20 cellular contexts compared by ENCODE assay signal in genomic region chr13:65990684-65991083, GRCh38.
"Had no signal": no experiment of that assay in that cellular context is flagged by ENCODE, and none has a peak within 500 bp of the region (broad histone marks: within the 10 kb centered on the region; RNA-seq: fewer than 3 reads in every experiment).

No MANE protein-coding gene starts in this region.

- H3K9me3 Mint-ChIP-seq: effector memory CD8-positive, alpha-beta T cell; natural killer cell treated with Interleukin-12 subunit alpha and Interleukin-12 subunit beta and Interleukin-15 and Interleukin-18, amount 100 ng/mL, for 72 hours; neural crest cell had no signal

- H3K4me3 ChIP-seq: lower lobe of right lung, pancreas, right atrium auricular region, smooth muscle cell, stomach, thyroid gland had no signal

- H3K4me3 Mint-ChIP-seq: effector memory CD8-positive, alpha-beta T cell; immature natural killer cell; natural killer cell treated with Interleukin-12 subunit alpha and Interleukin-12 subunit beta and Interleukin-15 and Interleukin-18, amount 100 ng/mL, for 72 hours; neural crest cell had no signal

- H3K27me3 ChIP-seq: neutrophil, pancreas, right atrium auricular region, stomach, thyroid gland had no signal

- H3K4me1 ChIP-seq: lower lobe of right lung, pancreas, right atrium auricular region, stomach, thyroid gland had no signal

- H3K36me3 ChIP-seq: lower lobe of right lung, neutrophil, pancreas, right atrium auricular region, stomach, thyroid gland had no signal

- H3K4me2 ChIP-seq: smooth muscle cell had no signal

- H3K27ac Mint-ChIP-seq: effector memory CD8-positive, alpha-beta T cell; immature natural killer cell; natural killer cell treated with Interleukin-12 subunit alpha and Interleukin-12 subunit beta and Interleukin-15 and Interleukin-18, amount 100 ng/mL, for 72 hours; progenitor cell of endocrine pancreas had no signal

- DNase-seq: cortex of kidney; effector memory CD8-positive, alpha-beta T cell; immature natural killer cell; left ventricle myocardium superior; lower lobe of right lung; pancreas; stimulated activated CD4-positive, alpha-beta T cell treated with anti-CD3 and anti-CD28 coated beads, Interleukin-12 subunit alpha, Interleukin-12 subunit beta, amount 100 ng/mL, for 4 hours; stimulated activated CD4-positive, alpha-beta T cell treated with anti-CD3 and anti-CD28 coated beads, Interleukin-1b, Interleukin-23, amount 100 ng/mL, for 48 hours; stimulated activated CD4-positive, alpha-beta T cell treated with anti-CD3 and anti-CD28 coated beads, Interleukin-4, amount 100 ng/mL, for 1 hour; stimulated activated CD8-positive, alpha-beta memory T cell treated with anti-CD3 and anti-CD28 coated beads, Interleukin-4, amount 100 ng/mL, for 48 hours; stimulated activated naive CD4-positive, alpha-beta T cell treated with Interleukin-2 at 50 U/mL for 16 hours; stomach; thyroid gland; trophoblast cell had no signal

- H3K36me3 Mint-ChIP-seq: immature natural killer cell; natural killer cell treated with Interleukin-12 subunit alpha and Interleukin-12 subunit beta and Interleukin-15 and Interleukin-18, amount 100 ng/mL, for 72 hours had no signal

- H3K9me3 ChIP-seq: lower lobe of right lung, neutrophil, pancreas, right atrium auricular region, stomach, thyroid gland had no signal

- H3K4me1 Mint-ChIP-seq: neural crest cell had no signal

- H3K27ac ChIP-seq: lower lobe of right lung, neutrophil, pancreas, right atrium auricular region, stomach, thyroid gland had no signal

- H3K27me3 Mint-ChIP-seq: effector memory CD8-positive, alpha-beta T cell; natural killer cell treated with Interleukin-12 subunit alpha and Interleukin-12 subunit beta and Interleukin-15 and Interleukin-18, amount 100 ng/mL, for 72 hours; progenitor cell of endocrine pancreas had no signal
